Comparison of ENCODE assay signal across 1 cellular context in the genomic region with DNA sequence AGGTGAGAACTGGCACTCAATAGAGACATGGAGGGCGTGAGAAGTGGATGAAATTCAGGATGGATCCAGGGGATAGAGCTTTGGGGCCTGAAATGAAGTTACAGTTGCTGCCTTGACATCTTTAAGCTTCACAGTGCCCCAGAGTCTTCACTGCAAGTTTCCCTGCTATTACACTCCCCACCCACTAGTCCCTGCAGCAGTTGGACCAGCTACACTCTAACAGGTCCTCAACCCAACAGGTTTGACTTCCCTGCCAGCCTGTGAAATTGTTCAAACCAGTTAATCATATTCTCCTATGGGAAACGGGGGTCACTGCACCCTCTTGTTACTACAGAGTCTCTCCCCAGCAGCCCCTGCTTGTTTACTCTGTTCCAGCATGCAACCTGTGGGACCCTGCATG.
TF ChIP-seq lines count a peak whose summit lies in the region.

No MANE protein-coding gene starts in this region.

TF ChIP-seq in GM23338, 12 proteins besides CTCF, POLR2A, EP300 and RAD21 (continued from another document):
- TF ChIP-seq, protein P1, sequence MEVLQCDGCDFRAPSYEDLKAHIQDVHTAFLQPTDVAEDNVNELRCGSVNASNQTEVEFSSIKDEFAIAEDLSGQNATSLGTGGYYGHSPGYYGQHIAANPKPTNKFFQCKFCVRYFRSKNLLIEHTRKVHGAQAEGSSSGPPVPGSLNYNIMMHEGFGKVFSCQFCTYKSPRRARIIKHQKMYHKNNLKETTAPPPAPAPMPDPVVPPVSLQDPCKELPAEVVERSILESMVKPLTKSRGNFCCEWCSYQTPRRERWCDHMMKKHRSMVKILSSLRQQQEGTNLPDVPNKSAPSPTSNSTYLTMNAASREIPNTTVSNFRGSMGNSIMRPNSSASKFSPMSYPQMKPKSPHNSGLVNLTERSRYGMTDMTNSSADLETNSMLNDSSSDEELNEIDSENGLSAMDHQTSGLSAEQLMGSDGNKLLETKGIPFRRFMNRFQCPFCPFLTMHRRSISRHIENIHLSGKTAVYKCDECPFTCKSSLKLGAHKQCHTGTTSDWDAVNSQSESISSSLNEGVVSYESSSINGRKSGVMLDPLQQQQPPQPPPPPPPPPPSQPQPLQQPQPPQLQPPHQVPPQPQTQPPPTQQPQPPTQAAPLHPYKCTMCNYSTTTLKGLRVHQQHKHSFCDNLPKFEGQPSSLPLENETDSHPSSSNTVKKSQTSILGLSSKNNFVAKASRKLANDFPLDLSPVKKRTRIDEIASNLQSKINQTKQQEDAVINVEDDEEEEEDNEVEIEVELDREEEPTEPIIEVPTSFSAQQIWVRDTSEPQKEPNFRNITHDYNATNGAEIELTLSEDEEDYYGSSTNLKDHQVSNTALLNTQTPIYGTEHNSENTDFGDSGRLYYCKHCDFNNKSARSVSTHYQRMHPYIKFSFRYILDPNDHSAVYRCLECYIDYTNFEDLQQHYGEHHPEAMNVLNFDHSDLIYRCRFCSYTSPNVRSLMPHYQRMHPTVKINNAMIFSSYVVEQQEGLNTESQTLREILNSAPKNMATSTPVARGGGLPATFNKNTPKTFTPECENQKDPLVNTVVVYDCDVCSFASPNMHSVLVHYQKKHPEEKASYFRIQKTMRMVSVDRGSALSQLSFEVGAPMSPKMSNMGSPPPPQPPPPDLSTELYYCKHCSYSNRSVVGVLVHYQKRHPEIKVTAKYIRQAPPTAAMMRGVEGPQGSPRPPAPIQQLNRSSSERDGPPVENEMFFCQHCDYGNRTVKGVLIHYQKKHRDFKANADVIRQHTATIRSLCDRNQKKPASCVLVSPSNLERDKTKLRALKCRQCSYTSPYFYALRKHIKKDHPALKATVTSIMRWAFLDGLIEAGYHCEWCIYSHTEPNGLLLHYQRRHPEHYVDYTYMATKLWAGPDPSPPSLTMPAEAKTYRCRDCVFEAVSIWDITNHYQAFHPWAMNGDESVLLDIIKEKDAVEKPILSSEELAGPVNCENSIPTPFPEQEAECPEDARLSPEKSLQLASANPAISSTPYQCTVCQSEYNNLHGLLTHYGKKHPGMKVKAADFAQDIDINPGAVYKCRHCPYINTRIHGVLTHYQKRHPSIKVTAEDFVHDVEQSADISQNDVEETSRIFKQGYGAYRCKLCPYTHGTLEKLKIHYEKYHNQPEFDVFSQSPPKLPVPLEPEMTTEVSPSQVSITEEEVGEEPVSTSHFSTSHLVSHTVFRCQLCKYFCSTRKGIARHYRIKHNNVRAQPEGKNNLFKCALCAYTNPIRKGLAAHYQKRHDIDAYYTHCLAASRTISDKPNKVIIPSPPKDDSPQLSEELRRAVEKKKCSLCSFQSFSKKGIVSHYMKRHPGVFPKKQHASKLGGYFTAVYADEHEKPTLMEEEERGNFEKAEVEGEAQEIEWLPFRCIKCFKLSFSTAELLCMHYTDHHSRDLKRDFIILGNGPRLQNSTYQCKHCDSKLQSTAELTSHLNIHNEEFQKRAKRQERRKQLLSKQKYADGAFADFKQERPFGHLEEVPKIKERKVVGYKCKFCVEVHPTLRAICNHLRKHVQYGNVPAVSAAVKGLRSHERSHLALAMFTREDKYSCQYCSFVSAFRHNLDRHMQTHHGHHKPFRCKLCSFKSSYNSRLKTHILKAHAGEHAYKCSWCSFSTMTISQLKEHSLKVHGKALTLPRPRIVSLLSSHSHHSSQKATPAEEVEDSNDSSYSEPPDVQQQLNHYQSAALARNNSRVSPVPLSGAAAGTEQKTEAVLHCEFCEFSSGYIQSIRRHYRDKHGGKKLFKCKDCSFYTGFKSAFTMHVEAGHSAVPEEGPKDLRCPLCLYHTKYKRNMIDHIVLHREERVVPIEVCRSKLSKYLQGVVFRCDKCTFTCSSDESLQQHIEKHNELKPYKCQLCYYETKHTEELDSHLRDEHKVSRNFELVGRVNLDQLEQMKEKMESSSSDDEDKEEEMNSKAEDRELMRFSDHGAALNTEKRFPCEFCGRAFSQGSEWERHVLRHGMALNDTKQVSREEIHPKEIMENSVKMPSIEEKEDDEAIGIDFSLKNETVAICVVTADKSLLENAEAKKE (CRISPR knock-in tag; IDR thresholded peaks at IDR 0.05), result no peak
- TF ChIP-seq ZNF331 (CRISPR knock-in tag; IDR thresholded peaks at IDR 0.05; ENCODE audit: low read depth) (no peak), JUNB (IDR thresholded peaks at IDR 0.05; ENCODE audit: unreplicated experiment) (no peak), CREB1 (CRISPR knock-in tag; IDR thresholded peaks at IDR 0.05; ENCODE audit: low read depth) (no peak), STAT1 (IDR thresholded peaks at IDR 0.05; ENCODE audit: unreplicated experiment) (no peak), EZH2phosphoT487 (IDR thresholded peaks at IDR 0.05; ENCODE audit: unreplicated experiment) (no peak), POLR2AphosphoS5 (IDR thresholded peaks at IDR 0.05; ENCODE audit: low read depth) (no peak)
- TF ChIP-seq, protein P2, sequence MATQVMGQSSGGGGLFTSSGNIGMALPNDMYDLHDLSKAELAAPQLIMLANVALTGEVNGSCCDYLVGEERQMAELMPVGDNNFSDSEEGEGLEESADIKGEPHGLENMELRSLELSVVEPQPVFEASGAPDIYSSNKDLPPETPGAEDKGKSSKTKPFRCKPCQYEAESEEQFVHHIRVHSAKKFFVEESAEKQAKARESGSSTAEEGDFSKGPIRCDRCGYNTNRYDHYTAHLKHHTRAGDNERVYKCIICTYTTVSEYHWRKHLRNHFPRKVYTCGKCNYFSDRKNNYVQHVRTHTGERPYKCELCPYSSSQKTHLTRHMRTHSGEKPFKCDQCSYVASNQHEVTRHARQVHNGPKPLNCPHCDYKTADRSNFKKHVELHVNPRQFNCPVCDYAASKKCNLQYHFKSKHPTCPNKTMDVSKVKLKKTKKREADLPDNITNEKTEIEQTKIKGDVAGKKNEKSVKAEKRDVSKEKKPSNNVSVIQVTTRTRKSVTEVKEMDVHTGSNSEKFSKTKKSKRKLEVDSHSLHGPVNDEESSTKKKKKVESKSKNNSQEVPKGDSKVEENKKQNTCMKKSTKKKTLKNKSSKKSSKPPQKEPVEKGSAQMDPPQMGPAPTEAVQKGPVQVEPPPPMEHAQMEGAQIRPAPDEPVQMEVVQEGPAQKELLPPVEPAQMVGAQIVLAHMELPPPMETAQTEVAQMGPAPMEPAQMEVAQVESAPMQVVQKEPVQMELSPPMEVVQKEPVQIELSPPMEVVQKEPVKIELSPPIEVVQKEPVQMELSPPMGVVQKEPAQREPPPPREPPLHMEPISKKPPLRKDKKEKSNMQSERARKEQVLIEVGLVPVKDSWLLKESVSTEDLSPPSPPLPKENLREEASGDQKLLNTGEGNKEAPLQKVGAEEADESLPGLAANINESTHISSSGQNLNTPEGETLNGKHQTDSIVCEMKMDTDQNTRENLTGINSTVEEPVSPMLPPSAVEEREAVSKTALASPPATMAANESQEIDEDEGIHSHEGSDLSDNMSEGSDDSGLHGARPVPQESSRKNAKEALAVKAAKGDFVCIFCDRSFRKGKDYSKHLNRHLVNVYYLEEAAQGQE (IDR thresholded peaks at IDR 0.05; ENCODE audit: unreplicated experiment), result no peak
